In genomic region chr20:40687384-40688128, GRCh38 we compare ENCODE assay signal across 8 cellular contexts. TPM values are rescaled to one million over a fixed set of nuclear protein-coding genes. Genes with fewer than 3 reads are reported as not detected.
DNase-seq lines count a peak whose midpoint lies in the region; ATAC-seq and TF ChIP-seq lines count a peak whose summit lies in the region.
"Had no signal": no experiment of that assay in that cellular context is flagged by ENCODE, and none has a peak within 500 bp of the region (broad histone marks: within the 10 kb centered on the region; RNA-seq: fewer than 3 reads in every experiment).

No MANE protein-coding gene starts in this region.

- no TSS peak for BruUV-seq in OCI-LY7 (replicated peaks; lab: Mats Ljungman, UMichigan)

- H3K36me3 ChIP-seq in HUES64 (ENCODE audit: insufficient read depth, low read length) (no peaks in the 10 kb centered on the region), spleen (peaks cover 0 to 40% (median 0%) of the 10 kb centered on the region in 6 donors), OCI-LY7 (ENCODE audit: insufficient read depth, low read length) (no peaks in the 10 kb centered on the region)

- peaks cover 4% of the 10 kb centered on the region; the same call in 1 of the 2 replicates for H3K4me1 ChIP-seq in HUES64 (ENCODE audit: insufficient read depth, low read length)
- H3K4me1 ChIP-seq in spleen, result peaks cover 0 to 82% (median 56%) of the 10 kb centered on the region in 6 donors
- H3K4me1 ChIP-seq in OCI-LY7 (ENCODE audit: insufficient read depth, low read length, poor library complexity, severe bottlenecking), result peaks cover 8% of the 10 kb centered on the region

- intact Hi-C loops in spleen (cut with DNase I; ENCODE audit: low total_unique reads), result loop anchor here (5.0 to 10.0 kb wide), 2 partner anchors 40 to 423 kb away; no protein-coding TSS in a partner anchor
- intact Hi-C loops in OCI-LY7 (cut with micrococcal nuclease; ENCODE audit: unreplicated experiment), result no loop called here

- 1% methylated on average over 62 of the region's 62 CpGs for WGBS in HUES64
- 1 to 3% (median 3%) methylated on average over 19 to 62 of the region's 62 CpGs for WGBS in spleen, 5 donors

- H2AFZ ChIP-seq in OCI-LY7 (ENCODE audit: low read length), result no peak overlapping the region

- POLR2A ChIA-PET in OCI-LY7 (lab: Charles Lee), result no interaction called here

- in situ Hi-C loops in T47D (cut with HindIII; ENCODE audit: low pct_unique_long_range_greater_than_20kb, low sequenced_read_pairs), result no loop called here

- no peaks in the 10 kb centered on the region for H3K79me2 ChIP-seq in OCI-LY7 (ENCODE audit: insufficient read depth, low read depth, low read length)

- no peak for ATAC-seq in GM18861 (IDR thresholded peaks at IDR 0.05; ENCODE audit: unreplicated experiment)
- ATAC-seq: K562 had no signal

- H3K9me2 ChIP-seq in OCI-LY7 (ENCODE audit: insufficient read depth, low read length), result no peaks in the 10 kb centered on the region

- H3K27ac ChIP-seq in HUES64 (ENCODE audit: low read depth, low read length) (no peak overlapping the region), spleen (peak overlapping the region; percentile 38 to 94 (median 90)), OCI-LY7 (ENCODE audit: low read depth, low read length, poor library complexity, severe bottlenecking) (no peak overlapping the region)

- H3K27me3 ChIP-seq in HUES64 (ENCODE audit: insufficient read depth, low read length), result peaks cover 98% of the 10 kb centered on the region
- H3K27me3 ChIP-seq in spleen (replicated peaks in 1 of 7), result peaks cover 0 to 100% (median 72%) of the 10 kb centered on the region in 7 donors

- H4K20me1 ChIP-seq in OCI-LY7 (ENCODE audit: insufficient read depth, low read length), result no peaks in the 10 kb centered on the region

- H3K4me2 ChIP-seq in OCI-LY7 (ENCODE audit: low read length), result no peak overlapping the region

- CTCF ChIA-PET in OCI-LY7 (lab: Charles Lee; ENCODE audit: unreplicated experiment), result no interaction called here

- DNase-seq in T47D (ENCODE audit: low read depth in 1 of 2, low spot score in 1 of 2), result peak; percentile 85 to 90
- peak; percentile 23 for DNase-seq in iris pigment epithelial cell (ENCODE audit: low read depth)
- peak; percentile 83 for DNase-seq in spleen
- no peak for DNase-seq in OCI-LY7 (ENCODE audit: low spot score)
- no peak for DNase-seq in DMS114 treated with DMSO at 0.1 percent for 48 hours (lab: John Stamatoyannopoulos, UW; ENCODE audit: unreplicated experiment)

- H3K4me3 ChIP-seq in HUES64 (ENCODE audit: low read length) (peak overlapping the region; percentile 59), spleen (peak overlapping the region; percentile 52 to 87 (median 64)), OCI-LY7 (ENCODE audit: low read depth, low read length, poor library complexity, severe bottlenecking) (no peak overlapping the region)
- H3K4me3 ChIP-seq: K562 had no signal

- H3K9me3 ChIP-seq in HUES64 (ENCODE audit: insufficient read depth, low read depth, low read length), result no peaks in the 10 kb centered on the region
- H3K9me3 ChIP-seq in spleen, result no peaks in the 10 kb centered on the region
- H3K9me3 ChIP-seq in OCI-LY7 (ENCODE audit: low read length), result no peaks in the 10 kb centered on the region

- TF ChIP-seq POLR2A in spleen (IDR thresholded peaks at IDR 0.05), result no peak

- TF ChIP-seq CTCF in spleen (IDR thresholded peaks at IDR 0.05 in 8 of 11, conservative IDR thresholded peaks at IDR 0.05 in 3 of 11) (no peak), OCI-LY7 (conservative IDR thresholded peaks at IDR 0.05; ENCODE audit: low read length) (no peak)

- no peak overlapping the region for H3K9ac ChIP-seq in HUES64 (ENCODE audit: low read depth, low read length)

RNA-seq across cellular contexts. Expression of gene MAFB, which starts 1.5 kb away (rescaled TPM):
- polyA plus RNA-seq in HUES64 (2013, experiment 1 of 2), result 1.8 TPM
- polyA plus RNA-seq in HUES64 (2013, experiment 2 of 2), result 1.7 TPM
- total RNA-seq in spleen (100 to 1,000 TPM; 140 to 295 (median 194) TPM), OCI-LY7 (2022) (not detected in 2 replicates)
- polyA plus RNA-seq in spleen, result 10 to 100 TPM; 18.7 to 53.2 (median 27.3) TPM
- not detected in 2 replicates for total RNA-seq in OCI-LY7 (2014; rRNA removed; shearing (Covaris generic))
- polyA plus RNA-seq: K562 had no signal

Comparison
In these comparisons a context has a peak if more than half of its experiments do, and no peak if none do; other contexts are left out.
1. H3K27ac ChIP-seq: peak in spleen (8 of 8); none in HUES64 (single experiment) and OCI-LY7 (single experiment).
2. DNase-seq: peak in T47D (2 of 2), iris pigment epithelial cell (single experiment) and spleen (single experiment); none in OCI-LY7 (single experiment) and DMS114 treated with DMSO at 0.1 percent for 48 hours (single experiment).
3. RNA of gene MAFB, which starts 1.5 kb away (total RNA-seq): 140 to 295 TPM in spleen; not detected in OCI-LY7; every median in the first group is over 100 times any median in the second.